1 cellular context compared by ENCODE assay signal in the genomic region with DNA sequence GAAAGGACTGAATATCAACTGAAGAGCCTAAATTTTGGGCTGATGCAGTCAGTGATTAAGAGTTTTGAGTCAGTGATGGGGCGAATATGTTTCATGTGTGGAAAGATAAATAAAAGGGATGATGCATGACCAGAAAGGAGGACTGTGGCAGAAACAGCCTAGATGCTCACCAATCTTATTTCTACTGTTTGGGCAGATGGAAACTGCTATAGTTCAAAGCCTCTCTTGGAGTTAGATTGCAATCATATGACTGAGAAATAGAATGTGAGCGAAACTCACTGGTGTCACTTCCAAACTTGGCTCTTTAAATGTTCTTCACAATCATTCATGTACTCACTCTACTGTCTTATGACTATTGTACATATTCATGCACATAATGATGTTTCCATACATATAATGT.
TF ChIP-seq lines count a peak whose summit lies in the region.

No MANE protein-coding gene starts in this region.

TF ChIP-seq in GM23338, 12 proteins besides CTCF, POLR2A, EP300 and RAD21 (continued from another document):
- TF ChIP-seq, protein P1, sequence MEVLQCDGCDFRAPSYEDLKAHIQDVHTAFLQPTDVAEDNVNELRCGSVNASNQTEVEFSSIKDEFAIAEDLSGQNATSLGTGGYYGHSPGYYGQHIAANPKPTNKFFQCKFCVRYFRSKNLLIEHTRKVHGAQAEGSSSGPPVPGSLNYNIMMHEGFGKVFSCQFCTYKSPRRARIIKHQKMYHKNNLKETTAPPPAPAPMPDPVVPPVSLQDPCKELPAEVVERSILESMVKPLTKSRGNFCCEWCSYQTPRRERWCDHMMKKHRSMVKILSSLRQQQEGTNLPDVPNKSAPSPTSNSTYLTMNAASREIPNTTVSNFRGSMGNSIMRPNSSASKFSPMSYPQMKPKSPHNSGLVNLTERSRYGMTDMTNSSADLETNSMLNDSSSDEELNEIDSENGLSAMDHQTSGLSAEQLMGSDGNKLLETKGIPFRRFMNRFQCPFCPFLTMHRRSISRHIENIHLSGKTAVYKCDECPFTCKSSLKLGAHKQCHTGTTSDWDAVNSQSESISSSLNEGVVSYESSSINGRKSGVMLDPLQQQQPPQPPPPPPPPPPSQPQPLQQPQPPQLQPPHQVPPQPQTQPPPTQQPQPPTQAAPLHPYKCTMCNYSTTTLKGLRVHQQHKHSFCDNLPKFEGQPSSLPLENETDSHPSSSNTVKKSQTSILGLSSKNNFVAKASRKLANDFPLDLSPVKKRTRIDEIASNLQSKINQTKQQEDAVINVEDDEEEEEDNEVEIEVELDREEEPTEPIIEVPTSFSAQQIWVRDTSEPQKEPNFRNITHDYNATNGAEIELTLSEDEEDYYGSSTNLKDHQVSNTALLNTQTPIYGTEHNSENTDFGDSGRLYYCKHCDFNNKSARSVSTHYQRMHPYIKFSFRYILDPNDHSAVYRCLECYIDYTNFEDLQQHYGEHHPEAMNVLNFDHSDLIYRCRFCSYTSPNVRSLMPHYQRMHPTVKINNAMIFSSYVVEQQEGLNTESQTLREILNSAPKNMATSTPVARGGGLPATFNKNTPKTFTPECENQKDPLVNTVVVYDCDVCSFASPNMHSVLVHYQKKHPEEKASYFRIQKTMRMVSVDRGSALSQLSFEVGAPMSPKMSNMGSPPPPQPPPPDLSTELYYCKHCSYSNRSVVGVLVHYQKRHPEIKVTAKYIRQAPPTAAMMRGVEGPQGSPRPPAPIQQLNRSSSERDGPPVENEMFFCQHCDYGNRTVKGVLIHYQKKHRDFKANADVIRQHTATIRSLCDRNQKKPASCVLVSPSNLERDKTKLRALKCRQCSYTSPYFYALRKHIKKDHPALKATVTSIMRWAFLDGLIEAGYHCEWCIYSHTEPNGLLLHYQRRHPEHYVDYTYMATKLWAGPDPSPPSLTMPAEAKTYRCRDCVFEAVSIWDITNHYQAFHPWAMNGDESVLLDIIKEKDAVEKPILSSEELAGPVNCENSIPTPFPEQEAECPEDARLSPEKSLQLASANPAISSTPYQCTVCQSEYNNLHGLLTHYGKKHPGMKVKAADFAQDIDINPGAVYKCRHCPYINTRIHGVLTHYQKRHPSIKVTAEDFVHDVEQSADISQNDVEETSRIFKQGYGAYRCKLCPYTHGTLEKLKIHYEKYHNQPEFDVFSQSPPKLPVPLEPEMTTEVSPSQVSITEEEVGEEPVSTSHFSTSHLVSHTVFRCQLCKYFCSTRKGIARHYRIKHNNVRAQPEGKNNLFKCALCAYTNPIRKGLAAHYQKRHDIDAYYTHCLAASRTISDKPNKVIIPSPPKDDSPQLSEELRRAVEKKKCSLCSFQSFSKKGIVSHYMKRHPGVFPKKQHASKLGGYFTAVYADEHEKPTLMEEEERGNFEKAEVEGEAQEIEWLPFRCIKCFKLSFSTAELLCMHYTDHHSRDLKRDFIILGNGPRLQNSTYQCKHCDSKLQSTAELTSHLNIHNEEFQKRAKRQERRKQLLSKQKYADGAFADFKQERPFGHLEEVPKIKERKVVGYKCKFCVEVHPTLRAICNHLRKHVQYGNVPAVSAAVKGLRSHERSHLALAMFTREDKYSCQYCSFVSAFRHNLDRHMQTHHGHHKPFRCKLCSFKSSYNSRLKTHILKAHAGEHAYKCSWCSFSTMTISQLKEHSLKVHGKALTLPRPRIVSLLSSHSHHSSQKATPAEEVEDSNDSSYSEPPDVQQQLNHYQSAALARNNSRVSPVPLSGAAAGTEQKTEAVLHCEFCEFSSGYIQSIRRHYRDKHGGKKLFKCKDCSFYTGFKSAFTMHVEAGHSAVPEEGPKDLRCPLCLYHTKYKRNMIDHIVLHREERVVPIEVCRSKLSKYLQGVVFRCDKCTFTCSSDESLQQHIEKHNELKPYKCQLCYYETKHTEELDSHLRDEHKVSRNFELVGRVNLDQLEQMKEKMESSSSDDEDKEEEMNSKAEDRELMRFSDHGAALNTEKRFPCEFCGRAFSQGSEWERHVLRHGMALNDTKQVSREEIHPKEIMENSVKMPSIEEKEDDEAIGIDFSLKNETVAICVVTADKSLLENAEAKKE (CRISPR knock-in tag; IDR thresholded peaks at IDR 0.05): no peak
- TF ChIP-seq EZH2 (IDR thresholded peaks at IDR 0.05; ENCODE audit: low read depth, unreplicated experiment): no peak
